ENCODE assay signal across 17 cellular contexts in the genomic region with DNA sequence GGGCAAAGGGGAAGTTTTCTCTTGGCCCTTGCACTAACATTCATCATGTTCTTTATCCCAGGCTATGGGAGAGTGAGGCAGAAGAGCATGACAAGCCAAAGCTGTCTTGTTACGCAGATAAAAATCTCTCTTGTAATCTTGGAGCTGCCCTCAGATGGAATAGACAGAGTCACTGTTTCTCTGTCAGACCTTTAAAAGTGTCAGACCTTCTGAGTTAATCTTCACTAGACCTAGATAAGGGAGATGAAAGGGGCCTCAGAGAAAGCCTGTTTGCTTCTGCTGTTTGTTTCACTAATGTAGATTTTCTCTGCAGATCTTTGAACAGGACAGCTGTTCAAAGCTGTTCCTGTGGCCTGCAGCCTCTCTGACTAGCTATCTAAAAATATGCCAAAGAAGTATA.
"Had no signal": no experiment of that assay in that cellular context is flagged by ENCODE, and none has a peak within 500 bp of the region (broad histone marks: within the 10 kb centered on the region; RNA-seq: fewer than 3 reads in every experiment).

No MANE protein-coding gene starts in this region.

- H3K27me3 ChIP-seq: colonic mucosa, transverse colon had no signal

- H3K4me3 ChIP-seq: colonic mucosa, transverse colon had no signal

- FAIRE-seq: endometrium, small intestine had no signal

- H3K27ac ChIP-seq: colonic mucosa, transverse colon, WERI-Rb-1 had no signal

- ATAC-seq: activated CD8-positive, alpha-beta memory T cell treated with anti-CD3 and anti-CD28 coated beads, Interleukin-2, amount 10 ng/mL, durations not matched to agents 7 days and 5 days; activated naive CD4-positive, alpha-beta T cell treated with anti-CD3 and anti-CD28 coated beads, Interleukin-2, amount 50 U/mL, for 72 hours; right cardiac atrium; stimulated activated naive CD8-positive, alpha-beta T cell treated with anti-CD3 and anti-CD28 coated beads, Interleukin-15, Interleukin-2, amounts not matched to agents 100 U/mL and 50 U/mL, for 24 hours; T-helper 17 cell had no signal

- DNase-seq: activated CD4-positive, alpha-beta memory T cell treated with anti-CD3 and anti-CD28 coated beads for 36 hours; activated CD8-positive, alpha-beta memory T cell treated with anti-CD3 and anti-CD28 coated beads, Interleukin-2, amount 10 ng/mL, durations not matched to agents 7 days and 5 days; activated T-cell treated with anti-CD3 and anti-CD28 coated beads, Interleukin-2, amount 50 U/mL, for 1 hour; amniotic stem cell; caudate nucleus; colonic mucosa; nephron progenitor cell; right cardiac atrium; small intestine; stimulated activated CD4-positive, alpha-beta T cell treated with anti-CD3 and anti-CD28 coated beads, Interleukin-4, amount 100 ng/mL, for 4 hours; stimulated activated CD8-positive, alpha-beta memory T cell treated with anti-CD3 and anti-CD28 coated beads, Interleukin-4, amount 100 ng/mL, for 48 hours; stimulated activated naive CD8-positive, alpha-beta T cell treated with anti-CD3 and anti-CD28 coated beads, Interleukin-15, Interleukin-2, amounts not matched to agents 100 U/mL and 50 U/mL, for 24 hours; T-helper 17 cell; transverse colon; WERI-Rb-1 had no signal

- H3K9me3 ChIP-seq: colonic mucosa, transverse colon had no signal

- H3K4me1 ChIP-seq: colonic mucosa, transverse colon had no signal

- H3K36me3 ChIP-seq: colonic mucosa, transverse colon, WERI-Rb-1 had no signal
